ENCODE assay signal across 16 cellular contexts in the genomic region with DNA sequence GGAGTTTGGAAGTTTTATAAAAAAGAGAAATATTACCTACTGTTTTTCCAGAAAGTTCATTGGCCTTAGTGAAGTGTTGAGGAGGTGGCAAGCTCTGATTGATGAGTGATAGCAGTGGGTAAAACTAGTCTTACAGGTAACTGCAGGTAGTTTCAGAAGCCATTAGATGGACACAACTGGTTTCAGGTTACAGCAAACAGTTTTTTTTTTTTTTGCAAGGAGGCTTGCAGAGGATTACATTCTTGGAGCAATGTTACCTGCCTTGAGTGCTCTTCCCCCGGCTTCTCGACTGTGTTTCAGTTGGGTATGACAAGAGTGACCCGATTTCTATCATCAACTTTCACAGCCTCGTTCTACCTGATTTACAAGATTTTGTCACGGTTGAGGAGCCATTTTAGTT.
"Had no signal": no experiment of that assay in that cellular context is flagged by ENCODE, and none has a peak within 500 bp of the region (broad histone marks: within the 10 kb centered on the region; RNA-seq: fewer than 3 reads in every experiment).

No MANE protein-coding gene starts in this region.

- DNase-seq: activated naive CD4-positive, alpha-beta T cell; activated T-cell treated with anti-CD3 and anti-CD28 coated beads for 4 hours; anterior cingulate cortex; brain microvascular endothelial cell; effector CD8-positive, alpha-beta T cell; foreskin keratinocyte; glutamatergic neuron; left colon; stimulated activated CD4-positive, alpha-beta T cell treated with anti-CD3 and anti-CD28 coated beads, Interleukin-12 subunit alpha, Interleukin-12 subunit beta, amount 100 ng/mL, for 4 hours; stimulated activated CD4-positive, alpha-beta T cell treated with anti-CD3 and anti-CD28 coated beads, Interleukin-2, amount 100 ng/mL, for 24 hours; uterus had no signal

- H3K36me3 Mint-ChIP-seq: stimulated activated effector memory CD8-positive, alpha-beta T cell treated with anti-CD3 and anti-CD28 coated beads, Interleukin-12 subunit alpha, Interleukin-12 subunit beta, amount 100 ng/mL, for 72 hours had no signal

- ATAC-seq: activated CD4-positive, CD25-positive, alpha-beta regulatory T cell treated with anti-CD3 and anti-CD28 coated beads, Interleukin-2, amount 50 U/mL, for 24 hours; foreskin keratinocyte; left colon; stimulated activated effector memory CD8-positive, alpha-beta T cell treated with anti-CD3 and anti-CD28 coated beads, Interleukin-12 subunit alpha, Interleukin-12 subunit beta, amount 100 ng/mL, for 72 hours had no signal

- H3K4me3 Mint-ChIP-seq: neural crest cell; stimulated activated effector memory CD8-positive, alpha-beta T cell treated with anti-CD3 and anti-CD28 coated beads, Interleukin-12 subunit alpha, Interleukin-12 subunit beta, amount 100 ng/mL, for 72 hours had no signal

- H3K4me3 ChIP-seq: lung, uterus had no signal

- H3K36me3 ChIP-seq: brain microvascular endothelial cell, uterus had no signal

- H3K27ac ChIP-seq: brain microvascular endothelial cell, foreskin keratinocyte, uterus had no signal

- FAIRE-seq: endothelial cell of umbilical vein had no signal

- H3K27me3 ChIP-seq: brain microvascular endothelial cell, foreskin keratinocyte, uterus had no signal

- H3K4me1 Mint-ChIP-seq: neural crest cell; stimulated activated effector memory CD8-positive, alpha-beta T cell treated with anti-CD3 and anti-CD28 coated beads, Interleukin-12 subunit alpha, Interleukin-12 subunit beta, amount 100 ng/mL, for 72 hours had no signal

- H3K9me3 Mint-ChIP-seq: neural crest cell had no signal

- H3K9me3 ChIP-seq: uterus had no signal

- H3K27ac Mint-ChIP-seq: stimulated activated effector memory CD8-positive, alpha-beta T cell treated with anti-CD3 and anti-CD28 coated beads, Interleukin-12 subunit alpha, Interleukin-12 subunit beta, amount 100 ng/mL, for 72 hours had no signal

- H3K4me1 ChIP-seq: foreskin keratinocyte, uterus had no signal
